In genomic region chr11:130003717-130004001, GRCh38 we compare ENCODE assay signal across 8 cellular contexts. TPM values are rescaled to one million over a fixed set of nuclear protein-coding genes. Genes with fewer than 3 reads are reported as not detected.
A peak's percentile ranks its signal among the peaks of the same experiment; 100 is the strongest.
DNase-seq lines count a peak whose midpoint lies in the region; ATAC-seq, FAIRE-seq and TF ChIP-seq lines count a peak whose summit lies in the region.

No MANE protein-coding gene starts in this region.

- H3K9me3 ChIP-seq in astrocyte (ENCODE audit: insufficient read depth, low read depth, low read length): no peaks in the 10 kb centered on the region

- H3K4me3 Mint-ChIP-seq in Calu3 (ENCODE audit: low read depth, unreplicated experiment): peak overlapping the region; percentile 86
- H3K4me3 Mint-ChIP-seq in astrocyte (ENCODE audit: unreplicated experiment): peak overlapping the region; percentile 87
- H3K4me3 Mint-ChIP-seq in memory B cell: peak overlapping the region; percentile 99

- BruUV-seq in Calu3 (replicated peaks; lab: Mats Ljungman, UMichigan): no TSS peak

- TF ChIP-seq CTCF in Calu3 (IDR thresholded peaks at IDR 0.05; ENCODE audit: unreplicated experiment) (no peak), astrocyte (IDR thresholded peaks at IDR 0.05; ENCODE audit: insufficient read depth, low read depth, low read length) (no peak)

- peaks cover 5% of the 10 kb centered on the region for H3K4me1 Mint-ChIP-seq in Calu3 (ENCODE audit: low read depth, unreplicated experiment)
- peaks cover 12% of the 10 kb centered on the region for H3K4me1 Mint-ChIP-seq in astrocyte (ENCODE audit: low read depth, unreplicated experiment)
- H3K4me1 Mint-ChIP-seq in memory B cell: peaks cover 11% of the 10 kb centered on the region

- FAIRE-seq in astrocyte (lab: Jason Lieb, UNC): no peak

- DNase-seq in Calu3 (no peak), astrocyte (ENCODE audit: low read depth) (no peak), memory B cell (ENCODE audit: low spot score in 2 of 2) (no peak), SKM-1 (lab: John Stamatoyannopoulos, UW; ENCODE audit: unreplicated experiment) (no peak), Ammon's horn (ENCODE audit: low spot score) (no peak)
- DNase-seq in effector CD4-positive, alpha-beta T cell: no peak

- intact Hi-C loops in Calu3 (cut with micrococcal nuclease; ENCODE audit: unreplicated experiment): loop anchor here (1.0 to 5.0 kb wide), 3 partner anchors 34 to 119 kb away; partner anchors contain the start of gene APLP2

- peaks cover 7% of the 10 kb centered on the region for H4K20me1 ChIP-seq in astrocyte (ENCODE audit: insufficient read depth, low read length)

- H3K4me2 ChIP-seq in astrocyte (ENCODE audit: low read length): peak overlapping the region; percentile 92

- H3K27ac ChIP-seq in astrocyte (ENCODE audit: low read depth, low read length): peak overlapping the region; percentile 100

- peaks cover 12% of the 10 kb centered on the region for H3K4me1 ChIP-seq in astrocyte (ENCODE audit: insufficient read depth, low read length)

- no peaks in the 10 kb centered on the region for H3K36me3 ChIP-seq in astrocyte (ENCODE audit: insufficient read depth, low read length)

- H3K27ac Mint-ChIP-seq in Calu3 (ENCODE audit: unreplicated experiment): peak overlapping the region; percentile 100
- peak overlapping the region; percentile 92 for H3K27ac Mint-ChIP-seq in astrocyte (ENCODE audit: unreplicated experiment)
- H3K27ac Mint-ChIP-seq in memory B cell: peak overlapping the region; percentile 100

- peak; percentile 22 for ATAC-seq in HG02943 (IDR thresholded peaks at IDR 0.05; ENCODE audit: low read depth, unreplicated experiment)
- no peak for ATAC-seq in memory B cell (ENCODE audit: low read depth)
- ATAC-seq in GM21619 (IDR thresholded peaks at IDR 0.05; ENCODE audit: unreplicated experiment): no peak

- peak overlapping the region; percentile 97 for H3K9ac ChIP-seq in astrocyte (ENCODE audit: low read length)

- no peaks in the 10 kb centered on the region for H3K27me3 ChIP-seq in astrocyte (ENCODE audit: insufficient read depth, low read length)

- peak overlapping the region; percentile 77 for H3K4me3 ChIP-seq in astrocyte (ENCODE audit: insufficient read depth, low read depth, low read length)

- H3K9me3 Mint-ChIP-seq in Calu3 (ENCODE audit: low read depth, unreplicated experiment) (no peaks in the 10 kb centered on the region), astrocyte (ENCODE audit: unreplicated experiment) (peaks cover 6% of the 10 kb centered on the region), memory B cell (peaks cover 2% of the 10 kb centered on the region)

- CTCF ChIA-PET in Calu3 (lab: Charles Lee): interaction anchor here (0.6 to 1.5 kb wide), 5 partner anchors 67 to 178 kb away, joined by 3 to 11 read pairs (median 7); no protein-coding TSS in a partner anchor

- H3K79me2 ChIP-seq in astrocyte (ENCODE audit: insufficient read depth, low read length): peaks cover 29% of the 10 kb centered on the region

- no peaks in the 10 kb centered on the region for H3K27me3 Mint-ChIP-seq in Calu3 (ENCODE audit: unreplicated experiment)
- no peaks in the 10 kb centered on the region for H3K27me3 Mint-ChIP-seq in astrocyte (ENCODE audit: low read depth, unreplicated experiment)
- H3K27me3 Mint-ChIP-seq in memory B cell: peaks cover 6% of the 10 kb centered on the region

- H3K36me3 Mint-ChIP-seq in Calu3 (ENCODE audit: insufficient read depth, unreplicated experiment): peaks cover 28% of the 10 kb centered on the region
- no peaks in the 10 kb centered on the region for H3K36me3 Mint-ChIP-seq in astrocyte (ENCODE audit: low read depth, unreplicated experiment)
- H3K36me3 Mint-ChIP-seq in memory B cell: no peaks in the 10 kb centered on the region

- H2AFZ ChIP-seq in astrocyte (ENCODE audit: low read depth, low read length): peak overlapping the region; percentile 92

RNA-seq across cellular contexts. Expression of gene PRDM10, which starts 1.0 kb away (rescaled TPM):
- 5.0 and 8.1 TPM in 2 replicates for total RNA-seq in Calu3 (2022)
- 9.6 and 10.1 TPM in 2 replicates for total RNA-seq in astrocyte
